10 cellular contexts compared by ENCODE assay signal in the genomic region with DNA sequence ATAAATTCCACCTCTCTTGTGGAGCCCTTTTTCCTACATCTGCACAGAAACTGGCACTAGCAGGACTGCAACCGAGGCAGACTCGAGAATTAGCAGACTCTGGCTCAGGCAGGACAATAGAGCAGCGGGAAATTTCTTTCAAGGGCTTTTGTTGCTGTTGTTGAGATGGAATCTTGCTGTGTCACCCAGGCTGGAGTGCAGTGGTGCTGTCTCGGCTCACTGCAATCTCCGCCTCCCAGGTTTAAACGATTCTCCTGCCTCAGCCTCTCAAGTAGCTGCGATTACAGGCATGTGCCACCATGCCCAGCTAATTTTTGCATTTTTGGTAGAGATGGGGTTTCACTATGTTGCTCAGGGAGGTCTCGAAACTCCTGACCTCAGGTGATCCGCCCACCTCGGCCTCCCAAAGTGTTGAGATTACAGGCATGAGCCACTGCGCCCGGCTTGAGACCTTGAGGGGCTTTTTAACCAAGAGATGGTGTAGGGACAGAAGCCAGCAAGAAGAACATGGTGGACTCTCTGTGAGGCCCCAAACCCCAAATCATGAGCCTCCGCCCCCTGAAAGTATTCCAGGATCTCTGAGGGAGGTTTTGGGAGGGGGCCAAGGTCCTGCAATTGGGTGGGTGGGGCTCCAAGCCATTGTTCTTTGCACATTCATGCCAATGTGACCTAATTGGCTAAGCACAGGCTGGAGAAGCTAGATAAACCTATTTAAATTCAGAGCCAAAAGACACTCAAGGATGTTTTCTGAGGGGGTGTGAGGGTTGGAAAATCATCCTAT. TPM values are rescaled to one million over a fixed set of nuclear protein-coding genes. Genes with fewer than 3 reads are reported as not detected.
DNase-seq lines count a peak whose midpoint lies in the region; ATAC-seq and TF ChIP-seq lines count a peak whose summit lies in the region.
"Had no signal": no experiment of that assay in that cellular context is flagged by ENCODE, and none has a peak within 500 bp of the region (broad histone marks: within the 10 kb centered on the region; RNA-seq: fewer than 3 reads in every experiment).

No MANE protein-coding gene starts in this region.

- H3K9me3 ChIP-seq in BE2C = no peaks in the 10 kb centered on the region
- no peaks in the 10 kb centered on the region for H3K9me3 ChIP-seq in gastroesophageal sphincter
- H3K9me3 ChIP-seq: prostate gland had no signal

- DNase-seq in BE2C (no peak), HUDEP-2 (lab: John Stamatoyannopoulos, UW; ENCODE audit: unreplicated experiment in 76 of 76) (peak in 65 of 76 experiments; percentile 20 to 79 (median 50)), OCI-M2 (lab: John Stamatoyannopoulos, UW; ENCODE audit: unreplicated experiment) (peak; percentile 25), iPS DF 19.7 (ENCODE audit: low read depth, low spot score) (peak; percentile 45)
- DNase-seq in activated CD4-positive, CD25-positive, alpha-beta regulatory T cell treated with anti-CD3 and anti-CD28 coated beads, Interleukin-2, amount 50 U/mL, for 72 hours = no peak
- no peak for DNase-seq in effector CD8-positive, alpha-beta T cell (lab: John Stamatoyannopoulos, UW)

- no peak for ATAC-seq in HG03108 (IDR thresholded peaks at IDR 0.05; ENCODE audit: unreplicated experiment)
- ATAC-seq in gastroesophageal sphincter = no peak

- no peak for TF ChIP-seq EP300 in gastroesophageal sphincter (IDR thresholded peaks at IDR 0.05)

- WGBS in gastroesophageal sphincter (ENCODE audit: low coverage in 1 of 2), 2 donors = 40 to 56% methylated on average over 2 to 5 of the region's 13 CpGs

- H3K27me3 ChIP-seq in BE2C (no peaks in the 10 kb centered on the region), gastroesophageal sphincter (no peaks in the 10 kb centered on the region)

- no peak for TF ChIP-seq CTCF in BE2C (IDR thresholded peaks at IDR 0.05; ENCODE audit: low read depth, low read length)
- no peak for TF ChIP-seq CTCF in gastroesophageal sphincter (IDR thresholded peaks at IDR 0.05)

- TF ChIP-seq POLR2A in gastroesophageal sphincter (IDR thresholded peaks at IDR 0.05) = no peak

- H3K36me3 ChIP-seq in BE2C (no peaks in the 10 kb centered on the region), gastroesophageal sphincter (no peaks in the 10 kb centered on the region)
- H3K36me3 ChIP-seq: prostate gland had no signal

- H3K4me1 ChIP-seq in BE2C = peaks cover 6% of the 10 kb centered on the region; the same call in 1 of the 2 replicates
- no peaks in the 10 kb centered on the region for H3K4me1 ChIP-seq in gastroesophageal sphincter
- H3K4me1 ChIP-seq: prostate gland had no signal

- H3K27ac ChIP-seq in gastroesophageal sphincter = no peak overlapping the region
- H3K27ac ChIP-seq: prostate gland had no signal

- H3K4me3 ChIP-seq in BE2C (ENCODE audit: low read depth, low read length) (0 out of 2 replicates have a peak overlapping the region, but pooled peaks have one; percentile 12), gastroesophageal sphincter (no peak overlapping the region)
- H3K4me3 ChIP-seq: prostate gland had no signal

RNA-seq across cellular contexts. Expression of a gene that starts 34.6 kb away (rescaled TPM):
- polyA plus RNA-seq in BE2C (2012; ENCODE audit: insufficient read depth, insufficient read length, low read depth) = 1.2 TPM
- 1 to 10 TPM in 1 of 4 donors, under 1 TPM in 1, not detected in 2; 0.54 to 6.1 TPM for total RNA-seq in gastroesophageal sphincter
- total RNA-seq: OCI-LY7 had no signal

Comparison
In these comparisons a context has a peak if more than half of its experiments do, and no peak if none do; other contexts are left out.
1. DNase-seq: peak in HUDEP-2 (65 of 76), OCI-M2 (single experiment) and iPS DF 19.7 (single experiment); none in BE2C (single experiment), activated CD4-positive, CD25-positive, alpha-beta regulatory T cell treated with anti-CD3 and anti-CD28 coated beads, Interleukin-2, amount 50 U/mL, for 72 hours (single experiment) and effector CD8-positive, alpha-beta T cell (single experiment).